10 cellular contexts compared by ENCODE assay signal in genomic region chr1:36401602-36402517, GRCh38. TPM values are rescaled to one million over a fixed set of nuclear protein-coding genes. Genes with fewer than 3 reads are reported as not detected.
DNase-seq lines count a peak whose midpoint lies in the region; ATAC-seq lines count a peak whose summit lies in the region.
"Had no signal": no experiment of that assay in that cellular context is flagged by ENCODE, and none has a peak within 500 bp of the region (broad histone marks: within the 10 kb centered on the region; RNA-seq: fewer than 3 reads in every experiment).

No MANE protein-coding gene starts in this region.

- peaks cover 24% of the 10 kb centered on the region for H3K4me1 Mint-ChIP-seq in activated naive CD8-positive, alpha-beta T cell (ENCODE audit: low read depth)
- H3K4me1 Mint-ChIP-seq in stimulated activated memory B cell treated with anti-CD40 and anti-IgM and Interleukin-4, amounts not matched to agents 10 μg/mL and 1 μg/mL and 100 μg/mL, for 72 hours, result peaks cover 46% of the 10 kb centered on the region
- H3K4me1 Mint-ChIP-seq in T-cell, result peaks cover 15 to 29% (median 27%) of the 10 kb centered on the region in 3 donors

- H3K4me3 ChIP-seq in iPS-15b (ENCODE audit: low read depth, low read length), result peak overlapping the region; percentile 91

- DNase-seq in SHP77 (lab: John Stamatoyannopoulos, UW) (peak; percentile 90), SHP77 treated with DMSO at 0.1 percent for 48 hours (lab: John Stamatoyannopoulos, UW) (no peak), T-cell (no peak), midbrain (lab: John Stamatoyannopoulos, UW) (no peak), epidermal melanocyte (ENCODE audit: insufficient read length, low spot score) (no peak)
- DNase-seq: NCI-H446 treated with DMSO at 0.1 percent for 48 hours had no signal

- no peaks in the 10 kb centered on the region for H3K36me3 ChIP-seq in iPS-15b (ENCODE audit: control insufficient read depth, insufficient read depth, low read length)
- H3K36me3 ChIP-seq: gastrocnemius medialis had no signal

- no peaks in the 10 kb centered on the region for H3K9me3 ChIP-seq in iPS-15b (ENCODE audit: control insufficient read depth, insufficient read depth, low read length)
- H3K9me3 ChIP-seq: gastrocnemius medialis had no signal

- ATAC-seq in stimulated activated memory B cell treated with anti-CD40 and anti-IgM and Interleukin-4, amounts not matched to agents 10 μg/mL and 1 μg/mL and 100 μg/mL, for 72 hours, result no peak
- no peak for ATAC-seq in T-cell (replicated peaks in 1 of 4)
- ATAC-seq: gastrocnemius medialis had no signal

- no peaks in the 10 kb centered on the region for H3K27me3 ChIP-seq in iPS-15b (ENCODE audit: control insufficient read depth, insufficient read depth, low read length)
- H3K27me3 ChIP-seq: gastrocnemius medialis had no signal

- H3K9ac ChIP-seq in iPS-15b (ENCODE audit: low read depth, low read length), result no peak overlapping the region

- no peaks in the 10 kb centered on the region for H3K4me1 ChIP-seq in iPS-15b (ENCODE audit: control insufficient read depth, insufficient read depth, low read length)

- peaks cover 3% of the 10 kb centered on the region for H3K36me3 Mint-ChIP-seq in activated naive CD8-positive, alpha-beta T cell
- H3K36me3 Mint-ChIP-seq in stimulated activated memory B cell treated with anti-CD40 and anti-IgM and Interleukin-4, amounts not matched to agents 10 μg/mL and 1 μg/mL and 100 μg/mL, for 72 hours, result peaks cover 14% of the 10 kb centered on the region
- H3K36me3 Mint-ChIP-seq in T-cell, result no peaks in the 10 kb centered on the region

- peak overlapping the region; percentile 42 for H3K4me3 Mint-ChIP-seq in activated naive CD8-positive, alpha-beta T cell
- peak overlapping the region; percentile 86 for H3K4me3 Mint-ChIP-seq in stimulated activated memory B cell treated with anti-CD40 and anti-IgM and Interleukin-4, amounts not matched to agents 10 μg/mL and 1 μg/mL and 100 μg/mL, for 72 hours
- peak overlapping the region in 1 of 3 donors; percentile 59 for H3K4me3 Mint-ChIP-seq in T-cell

- H3K27me3 Mint-ChIP-seq in activated naive CD8-positive, alpha-beta T cell, result no peaks in the 10 kb centered on the region
- no peaks in the 10 kb centered on the region for H3K27me3 Mint-ChIP-seq in stimulated activated memory B cell treated with anti-CD40 and anti-IgM and Interleukin-4, amounts not matched to agents 10 μg/mL and 1 μg/mL and 100 μg/mL, for 72 hours
- no peaks in the 10 kb centered on the region for H3K27me3 Mint-ChIP-seq in T-cell

- no peaks in the 10 kb centered on the region for H3K9me3 Mint-ChIP-seq in activated naive CD8-positive, alpha-beta T cell (ENCODE audit: low read depth)
- H3K9me3 Mint-ChIP-seq in stimulated activated memory B cell treated with anti-CD40 and anti-IgM and Interleukin-4, amounts not matched to agents 10 μg/mL and 1 μg/mL and 100 μg/mL, for 72 hours, result peaks cover 5% of the 10 kb centered on the region
- H3K9me3 Mint-ChIP-seq in T-cell, result no peaks in the 10 kb centered on the region

- H3K27ac Mint-ChIP-seq in activated naive CD8-positive, alpha-beta T cell, result no peak overlapping the region
- H3K27ac Mint-ChIP-seq in stimulated activated memory B cell treated with anti-CD40 and anti-IgM and Interleukin-4, amounts not matched to agents 10 μg/mL and 1 μg/mL and 100 μg/mL, for 72 hours, result peak overlapping the region; percentile 96
- H3K27ac Mint-ChIP-seq in T-cell, result no peak overlapping the region

- POLR2A ChIA-PET in T-cell (lab: Charles Lee), result no interaction called here

- CTCF ChIA-PET in T-cell (lab: Charles Lee), result interaction anchor here in 1 of 2 donors (0.6 kb wide), 1 partner anchor 367 kb away, joined by 3 read pairs; no protein-coding TSS in a partner anchor

RNA-seq across cellular contexts. Expression of gene LSM10, which starts 4.2 kb away (rescaled TPM):
- total RNA-seq in T-cell, result 10 to 100 TPM; 26.2 to 59.9 (median 55.4) TPM

RNA-seq across cellular contexts. Expression of gene STK40, which starts 16.1 kb away (rescaled TPM):
- 10 to 100 TPM; 29.6 to 71.1 (median 56.7) TPM for total RNA-seq in T-cell

RNA-seq across cellular contexts. Expression of gene OSCP1, which starts 48.4 kb away (rescaled TPM):
- total RNA-seq in T-cell, result 1 to 10 TPM in 1 of 5 donors, under 1 TPM in 4; 0.32 to 1.3 (median 0.68) TPM

Comparison
In these comparisons a context has a peak if more than half of its experiments do, and no peak if none do; other contexts are left out.
1. DNase-seq: peak in SHP77 (2 of 2); none in SHP77 treated with DMSO at 0.1 percent for 48 hours (single experiment), T-cell (0 of 34), midbrain (single experiment) and epidermal melanocyte (single experiment).